ENCODE assay signal across 1 cellular context in genomic region chr17:28726912-28727726, GRCh38.
TF ChIP-seq lines count a peak whose summit lies in the region.

No MANE protein-coding gene starts in this region.

TF ChIP-seq in HepG2, 621 proteins besides CTCF, POLR2A, EP300 and RAD21 (continued from another document and continues in another):
- TF ChIP-seq ARID3A (IDR thresholded peaks at IDR 0.05; ENCODE audit: low read depth, low read length) (no peak), ZNF333 (CRISPR knock-in tag; IDR thresholded peaks at IDR 0.05; ENCODE audit: borderline replicate concordance) (0 out of 2 replicates have a peak, but pooled peaks have one; percentile 23), ZNF367 (CRISPR knock-in tag; IDR thresholded peaks at IDR 0.05; ENCODE audit: borderline replicate concordance) (no peak), RBFOX2 (IDR thresholded peaks at IDR 0.05; ENCODE audit: low read depth, low read length) (0 out of 2 replicates have a peak, but pooled peaks have one; percentile 20), ZNF547 (CRISPR knock-in tag; IDR thresholded peaks at IDR 0.05) (0 out of 2 replicates have a peak, but pooled peaks have one; percentile 48), NFRKB (IDR thresholded peaks at IDR 0.05) (no peak), ZBTB49 (CRISPR knock-in tag; IDR thresholded peaks at IDR 0.05; ENCODE audit: borderline replicate concordance) (no peak), FUBP1 (CRISPR knock-in tag; IDR thresholded peaks at IDR 0.05; ENCODE audit: borderline replicate concordance) (no peak), PHB2 (IDR thresholded peaks at IDR 0.05; ENCODE audit: partially characterized antibody) (no peak), FOXA1 (IDR thresholded peaks at IDR 0.05) (no peak), FOXA1 (CRISPR knock-in tag; IDR thresholded peaks at IDR 0.05) (peak; percentile 47; the same call in 1 of the 2 replicates), DNMT3B (CRISPR knock-in tag; conservative IDR thresholded peaks at IDR 0.05) (0 out of 2 replicates have a peak, but pooled peaks have one; percentile 44), ZNF142 (CRISPR knock-in tag; IDR thresholded peaks at IDR 0.05) (peak; percentile 85), MIER2 (CRISPR knock-in tag; IDR thresholded peaks at IDR 0.05) (no peak; the same call in 1 of the 2 replicates), ZNF512B (CRISPR knock-in tag; IDR thresholded peaks at IDR 0.05; ENCODE audit: borderline replicate concordance) (no peak), ZNF841 (CRISPR knock-in tag; IDR thresholded peaks at IDR 0.05; ENCODE audit: borderline replicate concordance) (no peak), MAZ (IDR thresholded peaks at IDR 0.05; ENCODE audit: borderline replicate concordance, low read depth, low read length) (peak; percentile 84), MAZ (CRISPR knock-in tag; IDR thresholded peaks at IDR 0.05; ENCODE audit: low read depth) (peak; percentile 92), ATF1 (CRISPR knock-in tag; IDR thresholded peaks at IDR 0.05) (no peak), ZBTB43 (CRISPR knock-in tag; conservative IDR thresholded peaks at IDR 0.05) (no peak), HNRNPK (IDR thresholded peaks at IDR 0.05; ENCODE audit: low read depth, low read length, poor library complexity, severe bottlenecking) (peak; percentile 33), PAWR (CRISPR knock-in tag; IDR thresholded peaks at IDR 0.05; ENCODE audit: borderline replicate concordance) (no peak; the same call in 1 of the 2 replicates), ZEB1 (IDR thresholded peaks at IDR 0.05; ENCODE audit: insufficient replicate concordance, low read depth) (no peak), KDM2A (CRISPR knock-in tag; IDR thresholded peaks at IDR 0.05; ENCODE audit: borderline replicate concordance, low read depth) (peak; percentile 86), REST (IDR thresholded peaks at IDR 0.05; ENCODE audit: borderline replicate concordance in 1 of 2, low read depth in 1 of 2, low read length in 2 of 2) (0 out of 4 replicates have a peak, but pooled peaks of 1 of the 2 experiments have one; percentile 28), ZNF264 (CRISPR knock-in tag; IDR thresholded peaks at IDR 0.05) (no peak), YEATS4 (CRISPR knock-in tag; IDR thresholded peaks at IDR 0.05; ENCODE audit: borderline replicate concordance) (peak; percentile 57; the same call in 1 of the 2 replicates), BHLHE40 (IDR thresholded peaks at IDR 0.05; ENCODE audit: low read length) (no peak), HNF4G (IDR thresholded peaks at IDR 0.05; ENCODE audit: borderline replicate concordance, low read depth, low read length) (peak; percentile 14; the same call in 1 of the 2 replicates), HNF4G (CRISPR knock-in tag; IDR thresholded peaks at IDR 0.05; ENCODE audit: borderline replicate concordance, low read depth) (peak; percentile 51; the same call in 1 of the 2 replicates), DNMT1 (CRISPR knock-in tag; IDR thresholded peaks at IDR 0.05) (no peak), ZNF567 (CRISPR knock-in tag; IDR thresholded peaks at IDR 0.05; ENCODE audit: borderline replicate concordance) (no peak), ZNF713 (CRISPR knock-in tag; IDR thresholded peaks at IDR 0.05) (no peak), ZNF549 (CRISPR knock-in tag; IDR thresholded peaks at IDR 0.05) (no peak)
